ENCODE assay signal across 16 cellular contexts in genomic region chr10:132685921-132686680, GRCh38.
A peak's percentile ranks its signal among the peaks of the same experiment; 100 is the strongest.
DNase-seq lines count a peak whose midpoint lies in the region; ATAC-seq and TF ChIP-seq lines count a peak whose summit lies in the region.
"Had no signal": no experiment of that assay in that cellular context is flagged by ENCODE, and none has a peak within 500 bp of the region (broad histone marks: within the 10 kb centered on the region; RNA-seq: fewer than 3 reads in every experiment).

No MANE protein-coding gene starts in this region.

- no peaks in the 10 kb centered on the region for H3K36me3 Mint-ChIP-seq in natural killer cell treated with Interleukin-12 subunit alpha and Interleukin-12 subunit beta and Interleukin-15 and Interleukin-18, amount 100 ng/mL, for 72 hours

- H3K27ac ChIP-seq in heart right ventricle (no peak overlapping the region), epithelial cell of prostate (peak overlapping the region; percentile 93)
- H3K27ac ChIP-seq: KMS-11 had no signal

- H3K27ac Mint-ChIP-seq in natural killer cell treated with Interleukin-12 subunit alpha and Interleukin-12 subunit beta and Interleukin-15 and Interleukin-18, amount 100 ng/mL, for 72 hours: no peak overlapping the region
- H3K27ac Mint-ChIP-seq: activated CD4-positive, alpha-beta T cell treated with anti-CD3 and anti-CD28 coated beads, Interleukin-2, amount 10 ng/mL, durations not matched to agents 7 days and 5 days; brain; T-helper 17 cell had no signal

- no peak overlapping the region for H3K4me3 Mint-ChIP-seq in natural killer cell treated with Interleukin-12 subunit alpha and Interleukin-12 subunit beta and Interleukin-15 and Interleukin-18, amount 100 ng/mL, for 72 hours
- H3K4me3 Mint-ChIP-seq: activated CD4-positive, alpha-beta T cell treated with anti-CD3 and anti-CD28 coated beads, Interleukin-2, amount 10 ng/mL, durations not matched to agents 7 days and 5 days; T-helper 17 cell had no signal

- peaks cover 4 to 22% (median 17%) of the 10 kb centered on the region in 9 donors for H3K4me1 ChIP-seq in heart right ventricle

- 93 to 96% methylated on average over 25 of the region's 25 CpGs for WGBS in heart right ventricle, 2 donors

- no peaks in the 10 kb centered on the region for H3K27me3 Mint-ChIP-seq in natural killer cell treated with Interleukin-12 subunit alpha and Interleukin-12 subunit beta and Interleukin-15 and Interleukin-18, amount 100 ng/mL, for 72 hours
- H3K27me3 Mint-ChIP-seq: activated CD4-positive, alpha-beta T cell treated with anti-CD3 and anti-CD28 coated beads, Interleukin-2, amount 10 ng/mL, durations not matched to agents 7 days and 5 days; T-helper 17 cell had no signal

- peaks cover 30 to 42% of the 10 kb centered on the region in 2 donors for H3K4me1 Mint-ChIP-seq in natural killer cell treated with Interleukin-12 subunit alpha and Interleukin-12 subunit beta and Interleukin-15 and Interleukin-18, amount 100 ng/mL, for 72 hours (ENCODE audit: low read depth in 2 of 2)

- intact Hi-C loops in Right ventricle myocardium superior (cut with DNase I) (no loop called here), heart right ventricle (cut with DNase I) (loop anchor here in 1 of 10 donors (10.0 kb wide), 1 partner anchor 439 kb away; no protein-coding TSS in a partner anchor)

- in situ Hi-C loops in G401 (cut with HindIII; ENCODE audit: low sequenced_read_pairs): no loop called here

- H3K9me3 Mint-ChIP-seq in natural killer cell treated with Interleukin-12 subunit alpha and Interleukin-12 subunit beta and Interleukin-15 and Interleukin-18, amount 100 ng/mL, for 72 hours: no peaks in the 10 kb centered on the region

- DNase-seq in Right ventricle myocardium superior (peak; percentile 31), heart right ventricle (no peak), epithelial cell of prostate (ENCODE audit: low read depth, low spot score) (no peak), SW480 (ENCODE audit: low spot score) (no peak), RKO (ENCODE audit: low spot score) (no peak), G401 (ENCODE audit: low spot score) (no peak)
- DNase-seq in natural killer cell treated with Interleukin-12 subunit alpha and Interleukin-12 subunit beta and Interleukin-15 and Interleukin-18, amount 100 ng/mL, for 72 hours (ENCODE audit: low spot score): peak; percentile 49
- DNase-seq: activated CD4-positive, alpha-beta T cell treated with anti-CD3 and anti-CD28 coated beads, Interleukin-2, amount 10 ng/mL, durations not matched to agents 7 days and 5 days; COR-L47; HCEC 1CT; NCI-H1436; stimulated activated naive CD4-positive, alpha-beta T cell treated with Interleukin-2 at 50 U/mL for 16 hours; T-helper 17 cell had no signal

- H3K36me3 ChIP-seq in heart right ventricle: peaks cover 0 to 21% (median 4%) of the 10 kb centered on the region in 9 donors

- no peak overlapping the region for H3K4me3 ChIP-seq in heart right ventricle

- no peaks in the 10 kb centered on the region for H3K27me3 ChIP-seq in heart right ventricle

- TF ChIP-seq CTCF in heart right ventricle (IDR thresholded peaks at IDR 0.05): no peak

- ATAC-seq in Right ventricle myocardium superior (ENCODE audit: poor library complexity) (no peak), heart right ventricle (no peak), GM21529 (IDR thresholded peaks at IDR 0.05; ENCODE audit: unreplicated experiment) (no peak)
- no peak for ATAC-seq in natural killer cell treated with Interleukin-12 subunit alpha and Interleukin-12 subunit beta and Interleukin-15 and Interleukin-18, amount 100 ng/mL, for 72 hours
- ATAC-seq: T-helper 17 cell had no signal

- no peaks in the 10 kb centered on the region for H3K9me3 ChIP-seq in heart right ventricle

Comparison
In these comparisons a context has a peak if more than half of its experiments do, and no peak if none do; other contexts are left out.
1. DNase-seq: peak in Right ventricle myocardium superior (single experiment) and natural killer cell treated with Interleukin-12 subunit alpha and Interleukin-12 subunit beta and Interleukin-15 and Interleukin-18, amount 100 ng/mL, for 72 hours (single experiment); none in heart right ventricle (0 of 2), epithelial cell of prostate (single experiment), SW480 (single experiment), RKO (single experiment) and G401 (single experiment).